Comparison of ENCODE assay signal across 21 cellular contexts in genomic region chr7:149466364-149466763, GRCh38. TPM values are rescaled to one million over a fixed set of nuclear protein-coding genes. Genes with fewer than 3 reads are reported as not detected.
DNase-seq lines count a peak whose midpoint lies in the region; ATAC-seq, FAIRE-seq and TF ChIP-seq lines count a peak whose summit lies in the region.
"Had no signal": no experiment of that assay in that cellular context is flagged by ENCODE, and none has a peak within 500 bp of the region (broad histone marks: within the 10 kb centered on the region; RNA-seq: fewer than 3 reads in every experiment).

No MANE protein-coding gene starts in this region.

- no TSS peak for BruUV-seq in K562 (replicated peaks; lab: Mats Ljungman, UMichigan)

- H3K9me3 Mint-ChIP-seq in WTC11, result peaks cover 33% of the 10 kb centered on the region
- H3K9me3 Mint-ChIP-seq: CD8-positive, alpha-beta T cell had no signal

- in situ Hi-C loops in K562 (cut with MboI), result no loop called here

- H4K20me1 ChIP-seq in K562 (replicated peaks; ENCODE audit: control insufficient read depth, insufficient read depth, low read length), result no peaks in the 10 kb centered on the region

- CTCF ChIA-PET in WTC11 (lab: Charles Lee) (no interaction called here), K562 (lab: Yijun Ruan, JAX; ENCODE audit: low intra/inter-chr PET ratio) (no interaction called here)

- peaks cover 4 to 7% of the 10 kb centered on the region in 2 experiments; a peak in 3 of 5 replicates for H3K27me3 ChIP-seq in K562 (ENCODE audit: control insufficient read depth in 2 of 2, insufficient read depth in 2 of 2, low read length in 2 of 2)
- H3K27me3 ChIP-seq: BLaER1 treated with 17β-estradiol and CSF1 and Interleukin-3, amounts not matched to agents 10 nM and 100 nM had no signal

- peaks cover 3% of the 10 kb centered on the region; the same call in 1 of the 2 replicates for H3K9me3 ChIP-seq in K562 (replicated peaks; ENCODE audit: control insufficient read depth, insufficient read depth, low read depth, low read length)

- no peak overlapping the region for H3K9ac ChIP-seq in K562 (ENCODE audit: insufficient read depth in 1 of 2, low read depth in 2 of 2, low read length in 2 of 2)
- H3K9ac ChIP-seq: BLaER1 treated with 17β-estradiol and CSF1 and Interleukin-3, amounts not matched to agents 10 nM and 100 nM had no signal

- no peak overlapping the region for H3K4me3 ChIP-seq in K562
- H3K4me3 ChIP-seq: A549; BLaER1 treated with 17β-estradiol and CSF1 and Interleukin-3, amounts not matched to agents 10 nM and 100 nM had no signal

- intact Hi-C loops in K562 (cut with micrococcal nuclease), result no loop called here

- no peak for TF ChIP-seq EP300 in K562 (IDR thresholded peaks at IDR 0.05; ENCODE audit: low read length)

- no peak overlapping the region for H3K27ac Mint-ChIP-seq in WTC11
- H3K27ac Mint-ChIP-seq: B cell; CD4-positive, alpha-beta T cell; CD8-positive, alpha-beta T cell had no signal

- DNase-seq in WTC11 (ENCODE audit: low spot score), result no peak
- DNase-seq in K562 (ENCODE audit: extremely low read depth in 1 of 4, low spot score in 3 of 4), result no peak
- no peak for DNase-seq in COLO829 (ENCODE audit: low spot score)
- DNase-seq in NCI-H446 treated with DMSO at 0.1 percent for 48 hours (lab: John Stamatoyannopoulos, UW), result no peak
- DNase-seq in DMS153 treated with DMSO at 0.1 percent for 48 hours (lab: John Stamatoyannopoulos, UW; ENCODE audit: unreplicated experiment), result no peak
- DNase-seq: 8988T; AML-193; CD4-positive, alpha-beta T cell; CD8-positive, alpha-beta T cell; COR-L47; DMS 273 treated with DMSO at 0.1 percent for 48 hours; DMS153; DMS79 treated with DMSO at 0.1 percent for 48 hours; GDM1 had no signal

- H3K4me3 Mint-ChIP-seq in WTC11, result no peak overlapping the region
- H3K4me3 Mint-ChIP-seq: B cell; CD4-positive, alpha-beta T cell; CD8-positive, alpha-beta T cell had no signal

- TF ChIP-seq CTCF in WTC11 (IDR thresholded peaks at IDR 0.05) (no peak), K562 (IDR thresholded peaks at IDR 0.05 in 2 of 3, conservative IDR thresholded peaks at IDR 0.05 in 1 of 3; ENCODE audit: insufficient read depth in 2 of 3, low read depth in 1 of 3, low read length in 3 of 3) (no peak)

- no peak for TF ChIP-seq POLR2A in K562 (conservative IDR thresholded peaks at IDR 0.05)

- H3K9me1 ChIP-seq in K562 (ENCODE audit: control insufficient read depth, insufficient read depth, low read length), result no peaks in the 10 kb centered on the region

- no peak overlapping the region for H3K4me2 ChIP-seq in K562 (ENCODE audit: insufficient read depth, low read length)
- H3K4me2 ChIP-seq: A549; BLaER1 treated with 17β-estradiol and CSF1 and Interleukin-3, amounts not matched to agents 10 nM and 100 nM had no signal

- no peaks in the 10 kb centered on the region for H3K4me1 ChIP-seq in K562 (replicated peaks in 1 of 2; ENCODE audit: control insufficient read depth in 2 of 2, insufficient read depth in 2 of 2, low read length in 2 of 2)
- H3K4me1 ChIP-seq: A549 had no signal

- ATAC-seq in WTC11 (no peak), K562 (no peak)
- ATAC-seq: A549; CD8-positive, alpha-beta T cell had no signal

- no peaks in the 10 kb centered on the region for H3K79me2 ChIP-seq in K562 (ENCODE audit: control insufficient read depth, insufficient read depth, low read length)

- H3K27ac ChIP-seq in K562 (ENCODE audit: extremely low read depth, low read depth, low read length), result no peak overlapping the region
- H3K27ac ChIP-seq: A549; BLaER1 treated with 17β-estradiol and CSF1 and Interleukin-3, amounts not matched to agents 10 nM and 100 nM; C4-2B had no signal

- POLR2A ChIA-PET in WTC11 (lab: Charles Lee), result no interaction called here
- POLR2A ChIA-PET in K562 (lab: Yijun Ruan, JAX), result interaction anchor here (1.8 kb wide), 1 partner anchor 13 kb away, joined by 5 read pairs; no protein-coding TSS in a partner anchor

- no peaks in the 10 kb centered on the region for H3K36me3 ChIP-seq in K562 (ENCODE audit: control insufficient read depth, insufficient read depth, low read length)

- peaks cover 13% of the 10 kb centered on the region for H3K36me3 Mint-ChIP-seq in WTC11

- TF ChIP-seq RAD21 in K562 (CRISPR knock-in tag; conservative IDR thresholded peaks at IDR 0.05 in 1 of 2, IDR thresholded peaks at IDR 0.05 in 1 of 2), result no peak

- peak; percentile 8 for FAIRE-seq in G401.6 (lab: Jason Lieb, UNC)
- no peak for FAIRE-seq in K562 (lab: Jason Lieb, UNC)
- FAIRE-seq: A549, GM12891, GM19239 had no signal

- peaks cover 19% of the 10 kb centered on the region for H3K27me3 Mint-ChIP-seq in WTC11 (ENCODE audit: low read depth)

- H2AFZ ChIP-seq in K562 (ENCODE audit: low read depth, low read length), result no peak overlapping the region

- H3K4me1 Mint-ChIP-seq in WTC11, result peaks cover 9% of the 10 kb centered on the region

TF ChIP-seq in WTC11, 78 proteins besides CTCF, POLR2A, EP300 and RAD21:
- TF ChIP-seq NFE2L1 (CRISPR knock-in tag; IDR thresholded peaks at IDR 0.05), result no peak
- TF ChIP-seq ZNF317 (CRISPR knock-in tag; IDR thresholded peaks at IDR 0.05; ENCODE audit: borderline replicate concordance, low read depth), result 0 out of 2 replicates have a peak, but pooled peaks have one; percentile 26

TF ChIP-seq in K562, 482 proteins besides CTCF, POLR2A, EP300 and RAD21 (continues in another document):
- TF ChIP-seq SAFB (IDR thresholded peaks at IDR 0.05; ENCODE audit: borderline replicate concordance, low read depth, low read length) (no peak), ZFP1 (CRISPR knock-in tag; IDR thresholded peaks at IDR 0.05) (peak; percentile 94), NBN (IDR thresholded peaks at IDR 0.05; ENCODE audit: low read depth) (0 out of 2 replicates have a peak, but pooled peaks have one; percentile 29), MYC (IDR thresholded peaks at IDR 0.05; ENCODE audit: low read depth, low read length) (no peak), MYC (CRISPR knock-in tag; IDR thresholded peaks at IDR 0.05; ENCODE audit: borderline replicate concordance, low read depth) (no peak), TRIM24 (IDR thresholded peaks at IDR 0.05) (peak; percentile 72 to 85), ZEB2 (IDR thresholded peaks at IDR 0.05) (0 out of 2 replicates have a peak, but pooled peaks have one; percentile 25), CBX5 (IDR thresholded peaks at IDR 0.05; ENCODE audit: borderline replicate concordance, low read depth) (0 out of 2 replicates have a peak, but pooled peaks have one; percentile 60), VEZF1 (CRISPR knock-in tag; IDR thresholded peaks at IDR 0.05) (no peak), EHMT2 (IDR thresholded peaks at IDR 0.05) (peak; percentile 71; the same call in 1 of the 2 replicates), TRIM28 (IDR thresholded peaks at IDR 0.05) (peak; percentile 94)

RNA-seq across cellular contexts. Expression of gene ZNF777, which starts 5.5 kb away (rescaled TPM):
- 12.0 to 13.6 TPM (median 12.6 TPM) in 3 replicates for total RNA-seq in WTC11 (2021)
- 5.2 and 9.7 TPM in 2 replicates for total RNA-seq in K562 (2011; cell fraction: chromatin; rRNA removed; ENCODE audit: low replicate concordance)
- 7.9 and 8.3 TPM in 2 replicates for total RNA-seq in K562 (2011; cell fraction: nucleolus; rRNA removed)
- 4.2 and 6.0 TPM in 2 replicates for total RNA-seq in K562 (2011; cell fraction: nucleoplasm; rRNA removed)
- total RNA-seq in K562 (2014; rRNA removed), result 17.8 and 19.8 TPM in 2 replicates
- total RNA-seq in K562 (2014; rRNA removed; fragmentation: Illumina TruSeq; extraction: Trizol), result 5.5 and 7.0 TPM in 2 replicates
- total RNA-seq in K562 (2015; rRNA removed; fragmentation: Illumina TruSeq; extraction: Trizol), result 9.0 and 10.6 TPM in 2 replicates
- total RNA-seq in K562 (2021), result 29.3 and 32.6 TPM in 2 replicates
- 5.5 and 7.8 TPM in 2 replicates for polyA plus RNA-seq in K562 (2011; rRNA removed)
- polyA plus RNA-seq in K562 (2011; cell fraction: cytosol; rRNA removed), result 10.5 and 18.7 TPM in 2 replicates
- 5.7 and 8.6 TPM in 2 replicates for polyA plus RNA-seq in K562 (2011; cell fraction: nucleus; rRNA removed)
- 15.3 and 16.5 TPM in 2 replicates for polyA plus RNA-seq in K562 (2012)
- 17.5 and 18.8 TPM in 2 replicates for polyA plus RNA-seq in K562 (2014; fragmentation: Illumina TruSeq; extraction: Trizol)
- polyA plus RNA-seq in K562 (2014; fragmentation: Nextera tagmentation; extraction: Ambion mirVana), result under 1 TPM; 0.11 to 0.13 TPM
- polyA plus RNA-seq in K562 (2014; rRNA removed), result 15.0 and 17.5 TPM in 2 replicates
- 7.3 and 9.3 TPM in 2 replicates for polyA minus RNA-seq in K562 (2011; rRNA and poly(A)+ RNA removed)
- 12.0 and 21.2 TPM in 2 replicates for polyA minus RNA-seq in K562 (2011; cell fraction: cytosol; rRNA and poly(A)+ RNA removed)
- 5.3 and 6.0 TPM in 2 replicates for polyA minus RNA-seq in K562 (2011; cell fraction: nucleus; rRNA and poly(A)+ RNA removed)

RNA-seq across cellular contexts. Expression of gene ZNF746, which starts 31.2 kb away (rescaled TPM):
- 16.0 to 17.1 TPM (median 16.8 TPM) in 3 replicates for total RNA-seq in WTC11 (2021)
- 47.9 and 50.2 TPM in 2 replicates for total RNA-seq in K562 (2011; cell fraction: chromatin; rRNA removed; ENCODE audit: low replicate concordance)
- total RNA-seq in K562 (2011; cell fraction: nucleolus; rRNA removed), result 32.7 and 35.9 TPM in 2 replicates
- total RNA-seq in K562 (2011; cell fraction: nucleoplasm; rRNA removed), result 45.2 and 65.0 TPM in 2 replicates
- total RNA-seq in K562 (2014; rRNA removed), result 25.2 and 28.7 TPM in 2 replicates
- 7.7 and 8.8 TPM in 2 replicates for total RNA-seq in K562 (2014; rRNA removed; fragmentation: Illumina TruSeq; extraction: Trizol)
- 13.4 and 14.1 TPM in 2 replicates for total RNA-seq in K562 (2015; rRNA removed; fragmentation: Illumina TruSeq; extraction: Trizol)
- 30.7 and 31.6 TPM in 2 replicates for total RNA-seq in K562 (2021)
- 7.3 and 12.6 TPM in 2 replicates for polyA plus RNA-seq in K562 (2011; rRNA removed)
- 9.1 and 13.7 TPM in 2 replicates for polyA plus RNA-seq in K562 (2011; cell fraction: cytosol; rRNA removed)
- polyA plus RNA-seq in K562 (2011; cell fraction: nucleus; rRNA removed), result 32.2 and 48.8 TPM in 2 replicates
- 16.6 and 19.9 TPM in 2 replicates for polyA plus RNA-seq in K562 (2012)
- 13.3 and 17.9 TPM in 2 replicates for polyA plus RNA-seq in K562 (2014; fragmentation: Illumina TruSeq; extraction: Trizol)
- polyA plus RNA-seq in K562 (2014; fragmentation: Nextera tagmentation; extraction: Ambion mirVana), result 1 to 10 TPM; 1.7 to 2.0 TPM
- 15.3 and 18.9 TPM in 2 replicates for polyA plus RNA-seq in K562 (2014; rRNA removed)
- polyA minus RNA-seq in K562 (2011; rRNA and poly(A)+ RNA removed), result 10.5 and 10.9 TPM in 2 replicates
- polyA minus RNA-seq in K562 (2011; cell fraction: cytosol; rRNA and poly(A)+ RNA removed), result 12.9 and 19.2 TPM in 2 replicates
- polyA minus RNA-seq in K562 (2011; cell fraction: nucleus; rRNA and poly(A)+ RNA removed), result 22.9 and 28.7 TPM in 2 replicates
